Comparison of ENCODE assay signal across 18 cellular contexts in genomic region chr1:228922722-228923376, GRCh38.
DNase-seq lines count a peak whose midpoint lies in the region; ATAC-seq, FAIRE-seq and TF ChIP-seq lines count a peak whose summit lies in the region.
"Had no signal": no experiment of that assay in that cellular context is flagged by ENCODE, and none has a peak within 500 bp of the region (broad histone marks: within the 10 kb centered on the region; RNA-seq: fewer than 3 reads in every experiment).

No MANE protein-coding gene starts in this region.

- no peak overlapping the region for H2BK5ac ChIP-seq in mesenchymal stem cell (ENCODE audit: low read depth, low read length, poor library complexity, severe bottlenecking)

- H3K18ac ChIP-seq in mesenchymal stem cell (ENCODE audit: low read depth in 1 of 2, low read length in 2 of 2), result peak overlapping the region; percentile 7 to 23

- H3K4me1 ChIP-seq in HEK293 (ENCODE audit: control insufficient read depth, insufficient read depth, low read length) (no peaks in the 10 kb centered on the region), K562 (replicated peaks in 1 of 2; ENCODE audit: control insufficient read depth in 2 of 2, insufficient read depth in 2 of 2, low read length in 2 of 2) (no peaks in the 10 kb centered on the region), mesenchymal stem cell (ENCODE audit: control insufficient read depth, insufficient read depth, low read depth, low read length) (no peaks in the 10 kb centered on the region)
- H3K4me1 ChIP-seq: BE2C had no signal

- peak; percentile 23 for FAIRE-seq in K562 (lab: Jason Lieb, UNC)

- H2AFZ ChIP-seq in K562 (ENCODE audit: low read depth, low read length), result no peak overlapping the region
- H2AFZ ChIP-seq in mesenchymal stem cell (ENCODE audit: low read depth, low read length), result no peak overlapping the region

- intact Hi-C loops in K562 (cut with micrococcal nuclease), result no loop called here

- peaks cover 28% of the 10 kb centered on the region for H3K9me3 Mint-ChIP-seq in type B pancreatic cell
- H3K9me3 Mint-ChIP-seq in stimulated activated memory B cell treated with anti-CD40 and anti-IgM and Interleukin-4, amounts not matched to agents 10 μg/mL and 1 μg/mL and 100 μg/mL, for 72 hours, result peaks cover 13% of the 10 kb centered on the region

- ATAC-seq in K562 (no peak), GM18498 (IDR thresholded peaks at IDR 0.05; ENCODE audit: unreplicated experiment) (no peak)
- no peak for ATAC-seq in stimulated activated memory B cell treated with anti-CD40 and anti-IgM and Interleukin-4, amounts not matched to agents 10 μg/mL and 1 μg/mL and 100 μg/mL, for 72 hours

- CTCF ChIA-PET in HEK293 (lab: Yijun Ruan, JAX) (interaction anchor here (0.7 kb wide), 1 partner anchor 16 kb away, joined by 4 read pairs; no protein-coding TSS in a partner anchor), K562 (lab: Yijun Ruan, JAX; ENCODE audit: low intra/inter-chr PET ratio) (no interaction called here)

- H3K9ac ChIP-seq in K562 (ENCODE audit: insufficient read depth in 1 of 2, low read depth in 2 of 2, low read length in 2 of 2) (no peak overlapping the region), mesenchymal stem cell (ENCODE audit: low read length) (no peak overlapping the region)

- TF ChIP-seq EP300 in K562 (IDR thresholded peaks at IDR 0.05; ENCODE audit: low read length), result no peak

- H3K27ac ChIP-seq in HEK293 (ENCODE audit: extremely low read depth, low read depth, low read length) (no peak overlapping the region), K562 (ENCODE audit: extremely low read depth, low read depth, low read length) (no peak overlapping the region), mesenchymal stem cell (ENCODE audit: low read length, poor library complexity, severe bottlenecking) (no peak overlapping the region)

- no peak overlapping the region for H3K23ac ChIP-seq in mesenchymal stem cell (ENCODE audit: low read length in 2 of 2)

- BruUV-seq in K562 (replicated peaks; lab: Mats Ljungman, UMichigan), result no TSS peak

- no peaks in the 10 kb centered on the region for H3K9me1 ChIP-seq in K562 (ENCODE audit: control insufficient read depth, insufficient read depth, low read length)

- H4K20me1 ChIP-seq in K562 (replicated peaks; ENCODE audit: control insufficient read depth, insufficient read depth, low read length), result no peaks in the 10 kb centered on the region

- no peaks in the 10 kb centered on the region for H3K27me3 Mint-ChIP-seq in type B pancreatic cell
- peaks cover 31% of the 10 kb centered on the region for H3K27me3 Mint-ChIP-seq in stimulated activated memory B cell treated with anti-CD40 and anti-IgM and Interleukin-4, amounts not matched to agents 10 μg/mL and 1 μg/mL and 100 μg/mL, for 72 hours
- H3K27me3 Mint-ChIP-seq: CD4-positive, CD25-positive, alpha-beta regulatory T cell; CD8-positive, alpha-beta memory T cell had no signal

- H3K4me1 Mint-ChIP-seq in type B pancreatic cell (ENCODE audit: unreplicated experiment), result peaks cover 31% of the 10 kb centered on the region
- no peaks in the 10 kb centered on the region for H3K4me1 Mint-ChIP-seq in stimulated activated memory B cell treated with anti-CD40 and anti-IgM and Interleukin-4, amounts not matched to agents 10 μg/mL and 1 μg/mL and 100 μg/mL, for 72 hours

- DNase-seq in K562 (ENCODE audit: extremely low read depth in 1 of 4, low spot score in 3 of 4) (no peak), mesenchymal stem cell (peak; percentile 61), type B pancreatic cell (ENCODE audit: extremely low spot score, unreplicated experiment) (no peak), putamen (ENCODE audit: low spot score) (no peak)
- DNase-seq: 8988T; BE2C; C1 segment of cervical spinal cord; CD4-positive, CD25-positive, alpha-beta regulatory T cell; CD8-positive, alpha-beta memory T cell; COR-L47; DMS 273 treated with DMSO at 0.1 percent for 48 hours; DMS79; GDM1; GOT3; H7 had no signal

- H3K27me3 ChIP-seq in K562 (ENCODE audit: control insufficient read depth in 2 of 2, insufficient read depth in 2 of 2, low read length in 2 of 2) (peaks cover 0 to 5% of the 10 kb centered on the region in 2 experiments; a peak in 3 of 5 replicates), mesenchymal stem cell (ENCODE audit: control insufficient read depth in 1 of 2, insufficient read depth in 1 of 2, low read length in 2 of 2) (peaks cover 0 to 12% of the 10 kb centered on the region in 2 experiments)
- H3K27me3 ChIP-seq: BE2C had no signal

- H3K4me3 ChIP-seq in HEK293 (ENCODE audit: low read depth, low read length) (no peak overlapping the region), K562 (no peak overlapping the region), mesenchymal stem cell (ENCODE audit: insufficient read depth in 1 of 2, low read depth in 1 of 2, low read length in 2 of 2) (no peak overlapping the region)

- H3K4me3 Mint-ChIP-seq in type B pancreatic cell, result no peak overlapping the region
- H3K4me3 Mint-ChIP-seq in stimulated activated memory B cell treated with anti-CD40 and anti-IgM and Interleukin-4, amounts not matched to agents 10 μg/mL and 1 μg/mL and 100 μg/mL, for 72 hours, result no peak overlapping the region
- H3K4me3 Mint-ChIP-seq: CD4-positive, CD25-positive, alpha-beta regulatory T cell; CD8-positive, alpha-beta memory T cell had no signal

- no peaks in the 10 kb centered on the region for H3K79me2 ChIP-seq in K562 (ENCODE audit: control insufficient read depth, insufficient read depth, low read length)

- 0% methylated on average over 5 of the region's 5 CpGs for WGBS in K562 (ENCODE audit: insufficient coverage, low coverage, missing lambda C conversion rate)
- 84% methylated on average over 3 of the region's 5 CpGs for WGBS in mesenchymal stem cell

- H3K27ac Mint-ChIP-seq in type B pancreatic cell, result peak overlapping the region; percentile 53
- no peak overlapping the region for H3K27ac Mint-ChIP-seq in stimulated activated memory B cell treated with anti-CD40 and anti-IgM and Interleukin-4, amounts not matched to agents 10 μg/mL and 1 μg/mL and 100 μg/mL, for 72 hours
- H3K27ac Mint-ChIP-seq: CD4-positive, CD25-positive, alpha-beta regulatory T cell had no signal

- no peak overlapping the region for H2BK120ac ChIP-seq in mesenchymal stem cell (ENCODE audit: low read depth, low read length)

- H3K79me1 ChIP-seq in mesenchymal stem cell (replicated peaks; ENCODE audit: low read length, poor library complexity, severe bottlenecking), result no peaks in the 10 kb centered on the region

- H2BK12ac ChIP-seq in mesenchymal stem cell (ENCODE audit: low read length in 2 of 2), result no peak overlapping the region

- H4K91ac ChIP-seq in mesenchymal stem cell (ENCODE audit: low read length), result peak overlapping the region; percentile 61

- H2BK15ac ChIP-seq in mesenchymal stem cell (ENCODE audit: low read depth, poor library complexity, severe bottlenecking), result no peak overlapping the region

- H3K4ac ChIP-seq in mesenchymal stem cell (ENCODE audit: low read depth in 1 of 2, low read length in 2 of 2), result no peak overlapping the region

- peaks cover 5% of the 10 kb centered on the region for H3K36me3 Mint-ChIP-seq in type B pancreatic cell
- no peaks in the 10 kb centered on the region for H3K36me3 Mint-ChIP-seq in stimulated activated memory B cell treated with anti-CD40 and anti-IgM and Interleukin-4, amounts not matched to agents 10 μg/mL and 1 μg/mL and 100 μg/mL, for 72 hours
- H3K36me3 Mint-ChIP-seq: CD4-positive, CD25-positive, alpha-beta regulatory T cell had no signal

- in situ Hi-C loops in K562 (cut with MboI), result no loop called here

- H3K9me3 ChIP-seq in HEK293 (ENCODE audit: control insufficient read depth, insufficient read depth, low read depth, low read length), result no peaks in the 10 kb centered on the region
- no peaks in the 10 kb centered on the region for H3K9me3 ChIP-seq in K562 (replicated peaks; ENCODE audit: control insufficient read depth, insufficient read depth, low read depth, low read length)
- no peaks in the 10 kb centered on the region for H3K9me3 ChIP-seq in mesenchymal stem cell (ENCODE audit: control insufficient read depth, low read length)
- H3K9me3 ChIP-seq: BE2C had no signal

- no peak for TF ChIP-seq CTCF in HEK293 (tag by site-specific recombination; IDR thresholded peaks at IDR 0.05)
- TF ChIP-seq CTCF in K562 (IDR thresholded peaks at IDR 0.05 in 2 of 3, conservative IDR thresholded peaks at IDR 0.05 in 1 of 3; ENCODE audit: insufficient read depth in 2 of 3, low read depth in 1 of 3, low read length in 3 of 3), result no peak
- TF ChIP-seq CTCF in type B pancreatic cell (conservative IDR thresholded peaks at IDR 0.05), result no peak

- H3K14ac ChIP-seq in mesenchymal stem cell (ENCODE audit: low read length in 2 of 2), result no peak overlapping the region

- H2AK5ac ChIP-seq in mesenchymal stem cell (ENCODE audit: low read length, severe bottlenecking), result no peak overlapping the region

- POLR2A ChIA-PET in HEK293 (lab: Yijun Ruan, JAX), result no interaction called here
- POLR2A ChIA-PET in K562 (lab: Yijun Ruan, JAX), result interaction anchor here (1.5 kb wide), 1 partner anchor 17 kb away, joined by 5 read pairs; no protein-coding TSS in a partner anchor

- no peak for TF ChIP-seq POLR2A in K562 (conservative IDR thresholded peaks at IDR 0.05)

- TF ChIP-seq RAD21 in K562 (CRISPR knock-in tag; conservative IDR thresholded peaks at IDR 0.05 in 1 of 2, IDR thresholded peaks at IDR 0.05 in 1 of 2), result no peak

- no peak overlapping the region for H4K8ac ChIP-seq in mesenchymal stem cell (ENCODE audit: low read length)

- H3K36me3 ChIP-seq in HEK293 (ENCODE audit: control insufficient read depth in 2 of 2, insufficient read depth in 1 of 2, low read length in 2 of 2) (no peaks in the 10 kb centered on the region), K562 (ENCODE audit: control insufficient read depth, insufficient read depth, low read length) (no peaks in the 10 kb centered on the region), mesenchymal stem cell (ENCODE audit: control insufficient read depth in 1 of 2, insufficient read depth in 2 of 2, low read depth in 1 of 2, low read length in 2 of 2) (no peaks in the 10 kb centered on the region)
- H3K36me3 ChIP-seq: BE2C had no signal

- H3K4me2 ChIP-seq in K562 (ENCODE audit: insufficient read depth, low read length), result no peak overlapping the region
- no peak overlapping the region for H3K4me2 ChIP-seq in mesenchymal stem cell (ENCODE audit: low read length, poor library complexity, severe bottlenecking)

TF ChIP-seq in K562, 482 proteins besides CTCF, POLR2A, EP300 and RAD21 (continues in another document):
- no peak for TF ChIP-seq ZBTB1 (CRISPR knock-in tag; IDR thresholded peaks at IDR 0.05; ENCODE audit: borderline replicate concordance, low read depth)
